Comparison of ENCODE assay signal across 27 cellular contexts in genomic region chr16:64977211-64977920, GRCh38.
DNase-seq lines count a peak whose midpoint lies in the region; ATAC-seq, FAIRE-seq and TF ChIP-seq lines count a peak whose summit lies in the region.
"Had no signal": no experiment of that assay in that cellular context is flagged by ENCODE, and none has a peak within 500 bp of the region (broad histone marks: within the 10 kb centered on the region; RNA-seq: fewer than 3 reads in every experiment).

No MANE protein-coding gene starts in this region.

- no peaks in the 10 kb centered on the region for H3K27me3 ChIP-seq in HepG2 (ENCODE audit: control insufficient read depth in 1 of 2, insufficient read depth in 2 of 2, low read length in 2 of 2)
- H3K27me3 ChIP-seq in right lobe of liver: no peaks in the 10 kb centered on the region
- H3K27me3 ChIP-seq in MG63: no peaks in the 10 kb centered on the region
- H3K27me3 ChIP-seq: BLaER1 treated with 17β-estradiol and CSF1 and Interleukin-3, amounts not matched to agents 10 nM and 100 nM had no signal

- POLR2A ChIA-PET in HepG2 (lab: Yijun Ruan, JAX): no interaction called here

- BruUV-seq in HepG2 (replicated peaks; lab: Mats Ljungman, UMichigan): no TSS peak

- no peak for TF ChIP-seq POLR2A in HepG2 (IDR thresholded peaks at IDR 0.05; ENCODE audit: insufficient read depth in 1 of 2, low read depth in 2 of 2, low read length in 2 of 2)
- no peak for TF ChIP-seq POLR2A in right lobe of liver (IDR thresholded peaks at IDR 0.05)

- intact Hi-C loops in HepG2 (cut with micrococcal nuclease; ENCODE audit: unreplicated experiment) (no loop called here), right lobe of liver (cut with DNase I) (no loop called here)

- H3K27ac ChIP-seq in HepG2 (ENCODE audit: extremely low read length, insufficient read depth, low read length) (no peak overlapping the region), right lobe of liver (no peak overlapping the region)
- H3K27ac ChIP-seq: BLaER1 treated with 17β-estradiol and CSF1 and Interleukin-3, amounts not matched to agents 10 nM and 100 nM had no signal

- peaks cover 61% of the 10 kb centered on the region for H3K36me3 Mint-ChIP-seq in chondrocyte (ENCODE audit: low read depth)

- H2AFZ ChIP-seq in HepG2 (ENCODE audit: low read length): no peak overlapping the region

- H3K9me3 ChIP-seq in HepG2 (ENCODE audit: low read length): peaks cover 12% of the 10 kb centered on the region; the same call in 1 of the 2 replicates
- H3K9me3 ChIP-seq in right lobe of liver: no peaks in the 10 kb centered on the region
- H3K9me3 ChIP-seq in MG63: no peaks in the 10 kb centered on the region
- H3K9me3 ChIP-seq: BLaER1 treated with 17β-estradiol and CSF1 and Interleukin-3, amounts not matched to agents 10 nM and 100 nM had no signal

- in situ Hi-C loops in HepG2 (cut with HindIII; ENCODE audit: extremely low pct_ligation_motif_present, low pct_unique_long_range_greater_than_20kb): no loop called here

- CTCF ChIA-PET in HepG2 (lab: Yijun Ruan, JAX; ENCODE audit: low intra/inter-chr PET ratio, low total read pairs): no interaction called here

- no peak overlapping the region for H3K9ac ChIP-seq in HepG2 (ENCODE audit: insufficient read depth, low read depth, low read length)
- H3K9ac ChIP-seq: BLaER1 treated with 17β-estradiol and CSF1 and Interleukin-3, amounts not matched to agents 10 nM and 100 nM had no signal

- WGBS in HepG2 (ENCODE audit: low lambda C conversion rate): 2% methylated on average over 4 of the region's 4 CpGs
- 35% methylated on average over 4 of the region's 4 CpGs for WGBS in right lobe of liver (ENCODE audit: insufficient coverage, low coverage, low lambda C conversion rate, missing lambda C conversion rate)

- H3K27ac Mint-ChIP-seq in chondrocyte (ENCODE audit: unreplicated experiment): peak overlapping the region; percentile 22
- H3K27ac Mint-ChIP-seq: CD4-positive, alpha-beta T cell had no signal

- no peaks in the 10 kb centered on the region for H3K27me3 Mint-ChIP-seq in chondrocyte (ENCODE audit: low read depth)
- H3K27me3 Mint-ChIP-seq: CD4-positive, alpha-beta T cell had no signal

- H3K79me2 ChIP-seq in HepG2 (ENCODE audit: insufficient read depth, low read length): no peaks in the 10 kb centered on the region

- no peak for TF ChIP-seq RAD21 in HepG2 (CRISPR knock-in tag; IDR thresholded peaks at IDR 0.05)

- H3K4me3 ChIP-seq in HepG2 (replicated peaks in 1 of 3; ENCODE audit: insufficient read depth in 1 of 3, low read depth in 2 of 3, low read length in 3 of 3) (no peak overlapping the region), right lobe of liver (no peak overlapping the region), fibroblast of villous mesenchyme (ENCODE audit: low read depth, low read length) (no peak overlapping the region), MG63 (no peak overlapping the region)
- H3K4me3 ChIP-seq: BLaER1 treated with 17β-estradiol and CSF1 and Interleukin-3, amounts not matched to agents 10 nM and 100 nM; K562 had no signal

- no peak overlapping the region for H3K4me3 Mint-ChIP-seq in chondrocyte (ENCODE audit: unreplicated experiment)
- H3K4me3 Mint-ChIP-seq: CD4-positive, alpha-beta T cell had no signal

- H3K36me3 ChIP-seq in HepG2 (replicated peaks in 1 of 2; ENCODE audit: control insufficient read depth in 1 of 2, insufficient read depth in 2 of 2, low read length in 2 of 2): no peaks in the 10 kb centered on the region
- H3K36me3 ChIP-seq in right lobe of liver: no peaks in the 10 kb centered on the region
- H3K36me3 ChIP-seq in MG63: no peaks in the 10 kb centered on the region
- H3K36me3 ChIP-seq: BLaER1 treated with 17β-estradiol and CSF1 and Interleukin-3, amounts not matched to agents 10 nM and 100 nM had no signal

- ATAC-seq in HepG2 (no peak), right lobe of liver (no peak), GM18907 (IDR thresholded peaks at IDR 0.05; ENCODE audit: unreplicated experiment) (no peak)
- ATAC-seq: HCT116, K562, PC-3 had no signal

- H3K4me1 ChIP-seq in HepG2 (ENCODE audit: insufficient read depth, low read length) (no peaks in the 10 kb centered on the region), right lobe of liver (no peaks in the 10 kb centered on the region)

- FAIRE-seq in HepG2 (lab: Jason Lieb, UNC): no peak
- FAIRE-seq: D721Med, GM12891, GM19239, K562 had no signal

- TF ChIP-seq CTCF in HepG2 (CRISPR knock-in tag; IDR thresholded peaks at IDR 0.05): no peak
- TF ChIP-seq CTCF in right lobe of liver (IDR thresholded peaks at IDR 0.05): no peak
- no peak for TF ChIP-seq CTCF in chondrocyte (IDR thresholded peaks at IDR 0.05)
- no peak for TF ChIP-seq CTCF in fibroblast of villous mesenchyme (IDR thresholded peaks at IDR 0.05; ENCODE audit: insufficient read depth, low read depth, low read length)

- peaks cover 47% of the 10 kb centered on the region for H3K4me1 Mint-ChIP-seq in chondrocyte (ENCODE audit: low read depth)

- no peak for DNase-seq in HepG2 (ENCODE audit: low spot score)
- no peak for DNase-seq in right lobe of liver
- no peak for DNase-seq in chondrocyte (ENCODE audit: low spot score)
- DNase-seq in fibroblast of villous mesenchyme (ENCODE audit: low read depth): peak; percentile 25
- DNase-seq in inferior parietal cortex (ENCODE audit: extremely low spot score): no peak
- no peak for DNase-seq in MG63
- DNase-seq: 8988T; AML-193; CD4-positive, alpha-beta T cell; DMS53; GDM1; NCI-H1105 treated with DMSO at 0.1 percent for 48 hours; NCI-H146; NCI-H1930; NCI-H2107; NCI-H446; NCI-H524 treated with DMSO at 0.1 percent for 48 hours; NCI-H82; NK-92 treated with Interleukin-12 subunit alpha and Interleukin-12 subunit beta, amount 100 ng/mL, for 24 hours; PC-3 had no signal

- H4K20me1 ChIP-seq in HepG2 (ENCODE audit: insufficient read depth, low read length): no peaks in the 10 kb centered on the region
- H4K20me1 ChIP-seq: BLaER1 treated with 17β-estradiol and CSF1 and Interleukin-3, amounts not matched to agents 10 nM and 100 nM had no signal

- H3K9me3 Mint-ChIP-seq in chondrocyte (ENCODE audit: low read depth): peaks cover 6% of the 10 kb centered on the region

- H3K4me2 ChIP-seq in HepG2 (ENCODE audit: low read depth, low read length): no peak overlapping the region
- H3K4me2 ChIP-seq: BLaER1 treated with 17β-estradiol and CSF1 and Interleukin-3, amounts not matched to agents 10 nM and 100 nM had no signal

- TF ChIP-seq EP300 in HepG2 (IDR thresholded peaks at IDR 0.05; ENCODE audit: low read depth in 2 of 2, low read length in 2 of 2) (no peak), HepG2 (CRISPR knock-in tag; IDR thresholded peaks at IDR 0.05; ENCODE audit: borderline replicate concordance) (no peak)

TF ChIP-seq in HepG2, 621 proteins besides CTCF, POLR2A, EP300 and RAD21:
- peak; percentile 34; the same call in 1 of the 2 replicates for TF ChIP-seq CREB1 (IDR thresholded peaks at IDR 0.05)
- no peak for TF ChIP-seq CREB1 (CRISPR knock-in tag; IDR thresholded peaks at IDR 0.05)
- no peak for TF ChIP-seq E2F5 (CRISPR knock-in tag; conservative IDR thresholded peaks at IDR 0.05)
TF ChIP-seq in HepG2: peak in this region for 1.
